8 cellular contexts compared by ENCODE assay signal in genomic region chr18:74596959-74597661, GRCh38. TPM values are rescaled to one million over a fixed set of nuclear protein-coding genes. Genes with fewer than 3 reads are reported as not detected.
A peak's percentile ranks its signal among the peaks of the same experiment; 100 is the strongest.
DNase-seq lines count a peak whose midpoint lies in the region; ATAC-seq and TF ChIP-seq lines count a peak whose summit lies in the region.

No MANE protein-coding gene starts in this region.

- peak overlapping the region; percentile 82 for H3K9ac ChIP-seq in neuronal stem cell (ENCODE audit: low read depth, low read length, poor library complexity)
- peak overlapping the region; percentile 93 to 99 (median 99) for H3K9ac ChIP-seq in subcutaneous abdominal adipose tissue (ENCODE audit: low read length in 5 of 5)

- peak; percentile 29 for ATAC-seq in GM19328 (IDR thresholded peaks at IDR 0.05; ENCODE audit: unreplicated experiment)
- ATAC-seq in HG03469 (IDR thresholded peaks at IDR 0.05; ENCODE audit: unreplicated experiment) = peak; percentile 16
- peak; percentile 71 for ATAC-seq in Panc1

- peak overlapping the region; percentile 19 for H2BK5ac ChIP-seq in neuronal stem cell (ENCODE audit: low read length)

- H2BK15ac ChIP-seq in neuronal stem cell (ENCODE audit: low read length) = no peak overlapping the region

- peak overlapping the region; percentile 94 for H3K27ac ChIP-seq in CD8-positive, alpha-beta memory T cell (ENCODE audit: low read depth, low read length)
- peak overlapping the region; percentile 99 for H3K27ac ChIP-seq in Panc1 (ENCODE audit: low read length)
- peak overlapping the region; percentile 83 for H3K27ac ChIP-seq in neuronal stem cell (replicated peaks; ENCODE audit: low read length)
- H3K27ac ChIP-seq in subcutaneous abdominal adipose tissue (ENCODE audit: low read depth, low read length) = peak overlapping the region; percentile 97

- H2AFZ ChIP-seq in neuronal stem cell (ENCODE audit: low read length) = peak overlapping the region; percentile 98

- H2BK12ac ChIP-seq in neuronal stem cell (ENCODE audit: low read length) = no peak overlapping the region

- BruUV-seq in Panc1 (replicated peaks; lab: Mats Ljungman, UMichigan) = TSS peak; percentile 68

- H3K4ac ChIP-seq in neuronal stem cell (ENCODE audit: low read length) = no peak overlapping the region

- H3K27ac Mint-ChIP-seq in CD8-positive, alpha-beta memory T cell = peak overlapping the region; percentile 96 to 100 (median 98)

- peaks cover 11 to 42% (median 20%) of the 10 kb centered on the region in 3 donors for H3K36me3 Mint-ChIP-seq in CD8-positive, alpha-beta memory T cell

- no peak overlapping the region for H4K8ac ChIP-seq in neuronal stem cell (ENCODE audit: low read depth, low read length)

- no CpG with 5 or more reads among the region's 46 CpGs for WGBS in neuronal stem cell (ENCODE audit: extremely low coverage in 2 of 2, insufficient read length in 2 of 2, insufficient replicate concordance in 1 of 2), 2 donors

- H3K9me3 ChIP-seq in CD8-positive, alpha-beta memory T cell (ENCODE audit: low read length) = no peaks in the 10 kb centered on the region
- no peaks in the 10 kb centered on the region for H3K9me3 ChIP-seq in Panc1 (ENCODE audit: control insufficient read depth, insufficient read depth, low read depth, low read length)
- H3K9me3 ChIP-seq in neuronal stem cell (replicated peaks in 1 of 2; ENCODE audit: control insufficient read depth in 2 of 2, insufficient read depth in 1 of 2, low read depth in 1 of 2, low read length in 2 of 2) = no peaks in the 10 kb centered on the region
- H3K9me3 ChIP-seq in subcutaneous abdominal adipose tissue (ENCODE audit: control insufficient read depth in 5 of 5, low read length in 5 of 5) = no peaks in the 10 kb centered on the region

- no peak overlapping the region for H2BK120ac ChIP-seq in neuronal stem cell (ENCODE audit: low read depth, low read length)

- in situ Hi-C loops in Panc1 (cut with HindIII; ENCODE audit: low pct_unique_long_range_greater_than_20kb, low sequenced_read_pairs) = no loop called here

- peaks cover 8% of the 10 kb centered on the region for H3K36me3 ChIP-seq in CD8-positive, alpha-beta memory T cell (ENCODE audit: insufficient read depth, low read length)
- H3K36me3 ChIP-seq in Panc1 (ENCODE audit: control insufficient read depth, insufficient read depth, low read length) = no peaks in the 10 kb centered on the region; the same call in 1 of the 2 replicates
- H3K36me3 ChIP-seq in neuronal stem cell (replicated peaks in 1 of 2; ENCODE audit: control insufficient read depth in 2 of 2, insufficient read depth in 2 of 2, low read length in 2 of 2) = peaks cover 4 to 36% of the 10 kb centered on the region in 2 donors
- H3K36me3 ChIP-seq in subcutaneous abdominal adipose tissue (ENCODE audit: control insufficient read depth in 5 of 5, insufficient read depth in 5 of 5, low read length in 5 of 5) = peaks cover 3 to 13% (median 7%) of the 10 kb centered on the region in 5 donors

- intact Hi-C loops in Panc1 (cut with micrococcal nuclease; ENCODE audit: unreplicated experiment) = no loop called here

- peak overlapping the region; percentile 69 for H3K4me2 ChIP-seq in neuronal stem cell (ENCODE audit: insufficient read depth, low read length, poor library complexity, severe bottlenecking)

- no peaks in the 10 kb centered on the region for H3K27me3 ChIP-seq in CD8-positive, alpha-beta memory T cell (ENCODE audit: insufficient read depth, low read length, poor library complexity, severe bottlenecking)
- H3K27me3 ChIP-seq in Panc1 (ENCODE audit: control insufficient read depth, insufficient read depth, low read length) (no peaks in the 10 kb centered on the region), neuronal stem cell (ENCODE audit: control insufficient read depth in 3 of 3, insufficient read depth in 3 of 3, low read depth in 1 of 3, low read length in 3 of 3) (no peaks in the 10 kb centered on the region), subcutaneous abdominal adipose tissue (ENCODE audit: control insufficient read depth in 5 of 5, insufficient read depth in 4 of 5, low read length in 5 of 5) (no peaks in the 10 kb centered on the region)

- DNase-seq in CD8-positive, alpha-beta memory T cell = peak in 3 of 5 donors; percentile 58 to 80 (median 58)
- DNase-seq in Panc1 (ENCODE audit: low read depth, low spot score) (no peak), fibroblast of the aortic adventitia (ENCODE audit: low read depth) (no peak), neuronal stem cell (ENCODE audit: low spot score) (no peak)
- DNase-seq in activated T-helper 1 cell treated with anti-CD3 and anti-CD28 coated beads, Interleukin-2, amount 50 U/mL, for 16 hours (ENCODE audit: low read depth in 1 of 2, low spot score in 1 of 2) = peak; percentile 46 to 52

- peaks cover 31% of the 10 kb centered on the region for H3K4me1 ChIP-seq in CD8-positive, alpha-beta memory T cell (ENCODE audit: insufficient read depth, low read length)
- H3K4me1 ChIP-seq in Panc1 (ENCODE audit: control insufficient read depth, insufficient read depth, low read length) (peaks cover 11% of the 10 kb centered on the region), neuronal stem cell (ENCODE audit: control insufficient read depth in 2 of 2, insufficient read depth in 1 of 2, low read depth in 1 of 2, low read length in 2 of 2) (peaks cover 0 to 2% of the 10 kb centered on the region in 2 donors), subcutaneous abdominal adipose tissue (ENCODE audit: control insufficient read depth in 5 of 5, insufficient read depth in 5 of 5, low read length in 5 of 5) (peaks cover 0 to 31% (median 29%) of the 10 kb centered on the region in 5 donors)

- peak overlapping the region; percentile 91 to 99 (median 95) for H3K4me3 Mint-ChIP-seq in CD8-positive, alpha-beta memory T cell

- H3K27me3 Mint-ChIP-seq in CD8-positive, alpha-beta memory T cell = peaks cover 0 to 3% of the 10 kb centered on the region in 2 donors

- H4K91ac ChIP-seq in neuronal stem cell (ENCODE audit: low read depth, low read length, poor library complexity) = no peak overlapping the region

- H3K9me3 Mint-ChIP-seq in CD8-positive, alpha-beta memory T cell = no peaks in the 10 kb centered on the region

- H3K4me3 ChIP-seq in CD8-positive, alpha-beta memory T cell (ENCODE audit: low read length) = peak overlapping the region; percentile 89
- H3K4me3 ChIP-seq in Panc1 (ENCODE audit: low read depth in 2 of 2, low read length in 2 of 2) = peak overlapping the region; percentile 70 to 90
- H3K4me3 ChIP-seq in fibroblast of the aortic adventitia (ENCODE audit: low read depth, low read length) = peak overlapping the region; percentile 89
- peak overlapping the region; percentile 91 to 94 for H3K4me3 ChIP-seq in neuronal stem cell (ENCODE audit: low read length in 2 of 2)
- H3K4me3 ChIP-seq in subcutaneous abdominal adipose tissue (ENCODE audit: low read depth in 1 of 5, low read length in 5 of 5) = peak overlapping the region; percentile 89 to 96 (median 93)

- peaks cover 40 to 74% (median 72%) of the 10 kb centered on the region in 3 donors for H3K4me1 Mint-ChIP-seq in CD8-positive, alpha-beta memory T cell

- H2AK5ac ChIP-seq in neuronal stem cell (ENCODE audit: low read depth, low read length) = no peak overlapping the region

- no peak overlapping the region for H3K23ac ChIP-seq in neuronal stem cell (ENCODE audit: low read depth, low read length, poor library complexity)

- POLR2A ChIA-PET in CD8-positive, alpha-beta memory T cell (lab: Charles Lee) = interaction anchor here (0.6 to 1.8 kb wide), 6 partner anchors 44 to 474 kb away, joined by 3 to 21 read pairs (median 4); partner anchors contain the start of gene CNDP2
- POLR2A ChIA-PET in Panc1 (lab: Charles Lee) = no interaction called here

- peaks cover 2% of the 10 kb centered on the region for H3K79me1 ChIP-seq in neuronal stem cell (ENCODE audit: low read depth, low read length)

- no peak overlapping the region for H3K14ac ChIP-seq in neuronal stem cell (ENCODE audit: low read length)

- CTCF ChIA-PET in CD8-positive, alpha-beta memory T cell (lab: Charles Lee) = interaction anchor here (0.9 kb wide), 1 partner anchor 21 kb away, joined by 3 read pairs; no protein-coding TSS in a partner anchor
- CTCF ChIA-PET in Panc1 (lab: Charles Lee) = no interaction called here

- no peak for TF ChIP-seq CTCF in Panc1 (IDR thresholded peaks at IDR 0.05)
- TF ChIP-seq CTCF in fibroblast of the aortic adventitia (IDR thresholded peaks at IDR 0.05; ENCODE audit: insufficient read depth, low read length) = no peak

- peak overlapping the region; percentile 79 for H3K18ac ChIP-seq in neuronal stem cell (ENCODE audit: low read length)

RNA-seq across cellular contexts. Expression of gene ZNF407, which starts 0.6 kb away (rescaled TPM):
- total RNA-seq in CD8-positive, alpha-beta memory T cell = 10 to 100 TPM; 14.9 to 15.5 TPM
- polyA plus RNA-seq in CD8-positive, alpha-beta memory T cell = 4.1 TPM
- total RNA-seq in Panc1 (2021; ENCODE audit: unreplicated experiment) = 16.8 TPM
- 7.8 TPM for polyA plus RNA-seq in Panc1 (2012; ENCODE audit: insufficient read length)
- total RNA-seq in fibroblast of the aortic adventitia (ENCODE audit: low replicate concordance) = 21.7 and 23.8 TPM in 2 replicates
- polyA plus RNA-seq in neuronal stem cell (2013, experiment 1 of 2) = 1.7 TPM
- 1.8 TPM for polyA plus RNA-seq in neuronal stem cell (2013, experiment 2 of 2)

Comparison
In these comparisons a context has a peak if more than half of its experiments do, and no peak if none do; other contexts are left out.
1. DNase-seq: peak in CD8-positive, alpha-beta memory T cell (3 of 5) and activated T-helper 1 cell treated with anti-CD3 and anti-CD28 coated beads, Interleukin-2, amount 50 U/mL, for 16 hours (2 of 2); none in Panc1 (single experiment), fibroblast of the aortic adventitia (single experiment) and neuronal stem cell (single experiment).
2. ATAC-seq: peak in every context shown above with its lines; median percentile 71 in Panc1; 29 in GM19328; 16 in HG03469.
3. Peak in every context shown above with its lines, with median percentiles within 50 percentile points of each other: H3K27ac ChIP-seq and H3K4me3 ChIP-seq.